Comparison of ENCODE assay signal across 8 cellular contexts in the genomic region with DNA sequence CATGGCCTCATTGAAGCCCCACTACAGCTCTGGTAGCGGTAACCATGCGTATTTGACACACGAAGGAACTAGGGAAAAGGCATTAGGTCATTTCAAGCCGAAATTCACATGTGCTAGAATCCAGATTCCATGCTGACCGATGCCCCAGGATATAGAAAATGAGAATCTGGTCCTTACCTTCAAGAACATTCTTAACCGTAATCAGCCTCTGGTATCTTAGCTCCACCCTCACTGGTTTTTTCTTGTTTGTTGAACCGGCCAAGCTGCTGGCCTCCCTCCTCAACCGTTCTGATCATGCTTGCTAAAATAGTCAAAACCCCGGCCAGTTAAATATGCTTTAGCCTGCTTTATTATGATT. TPM values are rescaled to one million over a fixed set of nuclear protein-coding genes. Genes with fewer than 3 reads are reported as not detected.
DNase-seq lines count a peak whose midpoint lies in the region; ATAC-seq and TF ChIP-seq lines count a peak whose summit lies in the region.

No MANE protein-coding gene starts in this region.

- H3K4me3 ChIP-seq in DND-41 (ENCODE audit: low read depth in 1 of 2, low read length in 2 of 2) (peak overlapping the region; percentile 68 to 91; a peak in 3 of 4 replicates), HFF-Myc (replicated peaks; ENCODE audit: low read depth, low read length) (peak overlapping the region; percentile 58), skeletal muscle satellite cell (ENCODE audit: low read length) (peak overlapping the region; percentile 84)

- ATAC-seq in DND-41 (ENCODE audit: insufficient read depth, low read depth) (no peak), esophagus mucosa (no peak)

- H3K4me1 Mint-ChIP-seq in T-helper 2 cell treated with Interferon-gamma antibody and Interleukin-4, amounts not matched to agents 5 μg/mL and 100 μg/mL, for 36 hours (ENCODE audit: low read depth): peaks cover 22% of the 10 kb centered on the region

- H3K27me3 Mint-ChIP-seq in T-helper 2 cell treated with Interferon-gamma antibody and Interleukin-4, amounts not matched to agents 5 μg/mL and 100 μg/mL, for 36 hours (ENCODE audit: low read depth): no peaks in the 10 kb centered on the region

- DNase-seq in DND-41 (no peak), HFF-Myc (ENCODE audit: extremely low read depth, low read depth) (no peak), globus pallidus (ENCODE audit: low spot score) (peak; percentile 7), HPDE6-E6E7 (ENCODE audit: extremely low spot score) (no peak), OCI-M2 (lab: John Stamatoyannopoulos, UW; ENCODE audit: unreplicated experiment) (no peak)
- DNase-seq in T-helper 2 cell treated with Interferon-gamma antibody and Interleukin-4, amounts not matched to agents 5 μg/mL and 100 μg/mL, for 36 hours (ENCODE audit: low spot score): no peak

- H2AFZ ChIP-seq in DND-41 (ENCODE audit: low read depth, low read length): peak overlapping the region; percentile 67

- H3K9me3 ChIP-seq in DND-41 (ENCODE audit: insufficient read depth, low read length, severe bottlenecking): no peaks in the 10 kb centered on the region
- no peaks in the 10 kb centered on the region for H3K9me3 ChIP-seq in skeletal muscle satellite cell (replicated peaks; ENCODE audit: low read length)

- H3K79me2 ChIP-seq in DND-41 (ENCODE audit: insufficient read depth, low read length): peaks cover 57% of the 10 kb centered on the region

- H3K36me3 Mint-ChIP-seq in T-helper 2 cell treated with Interferon-gamma antibody and Interleukin-4, amounts not matched to agents 5 μg/mL and 100 μg/mL, for 36 hours (ENCODE audit: low read depth): no peaks in the 10 kb centered on the region

- TF ChIP-seq CTCF in DND-41 (IDR thresholded peaks at IDR 0.05; ENCODE audit: borderline replicate concordance, extremely low read depth, low read length, poor library complexity, severe bottlenecking) (no peak), HFF-Myc (IDR thresholded peaks at IDR 0.05; ENCODE audit: low read depth, low read length, missing control alignments) (no peak)

- H3K27ac Mint-ChIP-seq in T-helper 2 cell treated with Interferon-gamma antibody and Interleukin-4, amounts not matched to agents 5 μg/mL and 100 μg/mL, for 36 hours: peak overlapping the region; percentile 92

- H3K4me2 ChIP-seq in DND-41 (ENCODE audit: insufficient read depth, low read length) (peak overlapping the region; percentile 90), skeletal muscle satellite cell (ENCODE audit: low read length) (peak overlapping the region; percentile 71)

- H3K27me3 ChIP-seq in DND-41 (ENCODE audit: insufficient read depth, low read length, poor library complexity) (no peaks in the 10 kb centered on the region), skeletal muscle satellite cell (ENCODE audit: control insufficient read depth, insufficient read depth, low read length) (no peaks in the 10 kb centered on the region)

- H3K4me3 Mint-ChIP-seq in T-helper 2 cell treated with Interferon-gamma antibody and Interleukin-4, amounts not matched to agents 5 μg/mL and 100 μg/mL, for 36 hours: peak overlapping the region; percentile 91

- H3K4me1 ChIP-seq in DND-41 (ENCODE audit: insufficient read depth, low read length) (peaks cover 35% of the 10 kb centered on the region), skeletal muscle satellite cell (ENCODE audit: control insufficient read depth, insufficient read depth, low read length) (no peaks in the 10 kb centered on the region)

- H3K9me3 Mint-ChIP-seq in T-helper 2 cell treated with Interferon-gamma antibody and Interleukin-4, amounts not matched to agents 5 μg/mL and 100 μg/mL, for 36 hours: no peaks in the 10 kb centered on the region

- H4K20me1 ChIP-seq in DND-41 (ENCODE audit: insufficient read depth, low read length): peaks cover 14% of the 10 kb centered on the region; the same call in 1 of the 2 replicates

- H3K36me3 ChIP-seq in DND-41 (ENCODE audit: insufficient read depth, low read length) (no peaks in the 10 kb centered on the region), skeletal muscle satellite cell (ENCODE audit: insufficient read depth, low read length) (no peaks in the 10 kb centered on the region)

- H3K9ac ChIP-seq in DND-41 (ENCODE audit: low read depth, low read length) (peak overlapping the region; percentile 91), skeletal muscle satellite cell (ENCODE audit: low read depth, low read length) (peak overlapping the region; percentile 88)

- H3K27ac ChIP-seq in DND-41 (ENCODE audit: low read length): peak overlapping the region; percentile 86

RNA-seq across cellular contexts. Expression of a gene that starts 0.9 kb away (rescaled TPM):
- 16.7 and 19.9 TPM in 2 replicates for total RNA-seq in skeletal muscle satellite cell (2012; rRNA removed)
- total RNA-seq in esophagus mucosa: 28.3 TPM
